Comparison of ENCODE assay signal across 8 cellular contexts in the genomic region with DNA sequence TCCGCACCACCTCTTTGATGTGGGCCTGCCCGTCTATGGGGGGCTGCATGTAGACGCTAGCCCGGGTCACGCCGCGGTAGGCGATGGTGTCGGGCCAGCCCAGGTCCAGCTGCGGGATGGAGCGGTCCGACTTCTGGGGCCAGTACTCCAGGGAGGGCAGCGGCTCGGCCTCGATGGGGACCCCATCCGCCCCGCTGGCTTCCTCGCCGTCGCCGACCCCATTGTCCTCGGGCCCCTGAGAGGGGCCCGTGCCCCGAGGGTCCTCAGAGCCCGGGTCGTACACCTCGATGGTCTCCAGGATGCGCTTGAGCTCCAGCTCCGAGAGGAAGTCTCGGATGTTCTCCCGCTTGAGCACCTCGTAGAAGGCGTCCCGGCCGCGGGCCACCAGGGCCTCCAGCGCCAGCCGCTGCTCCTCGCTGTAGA. TPM values are rescaled to one million over a fixed set of nuclear protein-coding genes. Genes with fewer than 3 reads are reported as not detected.
DNase-seq lines count a peak whose midpoint lies in the region; ATAC-seq and TF ChIP-seq lines count a peak whose summit lies in the region.

No MANE protein-coding gene starts in this region.

- POLR2A ChIA-PET in activated CD4-positive, alpha-beta T cell treated with anti-CD3 and anti-CD28 coated beads, Interleukin-2, amount 10 ng/mL, durations not matched to agents 7 days and 5 days (lab: Charles Lee): no interaction called here

- H3K4me3 ChIP-seq in astrocyte of the cerebellum (ENCODE audit: low read depth, low read length) (peak overlapping the region; percentile 59), liver (ENCODE audit: low read depth in 1 of 3, low read length in 3 of 3) (peak overlapping the region; percentile 53 to 86 (median 71)), thymus (ENCODE audit: low read length) (peak overlapping the region; percentile 82)

- TF ChIP-seq CTCF in astrocyte of the cerebellum (IDR thresholded peaks at IDR 0.05; ENCODE audit: low read depth, low read length, missing control alignments): no peak
- TF ChIP-seq CTCF in liver (IDR thresholded peaks at IDR 0.05; ENCODE audit: low read depth, low read length, missing input control): no peak

- 23% methylated on average over 39 of the region's 39 CpGs for WGBS in liver
- 52% methylated on average over 39 of the region's 39 CpGs for WGBS in thymus

- ATAC-seq in GM21737 (IDR thresholded peaks at IDR 0.05; ENCODE audit: unreplicated experiment) (no peak), GM19397 (IDR thresholded peaks at IDR 0.05; ENCODE audit: unreplicated experiment) (no peak)

- H3K36me3 ChIP-seq in liver (ENCODE audit: control insufficient read depth in 4 of 4, insufficient read depth in 3 of 4, low read depth in 1 of 4, low read length in 3 of 4) (peaks cover 0 to 2% (median 0%) of the 10 kb centered on the region in 4 donors), thymus (ENCODE audit: control insufficient read depth, insufficient read depth) (no peaks in the 10 kb centered on the region)

- peaks cover 7% of the 10 kb centered on the region for H3K27me3 Mint-ChIP-seq in activated CD4-positive, alpha-beta T cell treated with anti-CD3 and anti-CD28 coated beads, Interleukin-2, amount 10 ng/mL, durations not matched to agents 7 days and 5 days

- peak overlapping the region; percentile 34 to 63 for H3K9ac ChIP-seq in liver (ENCODE audit: low read depth in 1 of 2, low read length in 2 of 2)

- in situ Hi-C loops in astrocyte of the cerebellum (cut with HindIII; ENCODE audit: low sequenced_read_pairs): no loop called here

- peaks cover 2% of the 10 kb centered on the region for H3K36me3 Mint-ChIP-seq in activated CD4-positive, alpha-beta T cell treated with anti-CD3 and anti-CD28 coated beads, Interleukin-2, amount 10 ng/mL, durations not matched to agents 7 days and 5 days (ENCODE audit: low read depth)

- peak overlapping the region; percentile 86 for H3K4me3 Mint-ChIP-seq in activated CD4-positive, alpha-beta T cell treated with anti-CD3 and anti-CD28 coated beads, Interleukin-2, amount 10 ng/mL, durations not matched to agents 7 days and 5 days

- no peak for TF ChIP-seq RAD21 in liver (IDR thresholded peaks at IDR 0.05)

- no peak for DNase-seq in activated CD4-positive, alpha-beta T cell treated with anti-CD3 and anti-CD28 coated beads, Interleukin-2, amount 10 ng/mL, durations not matched to agents 7 days and 5 days
- DNase-seq in activated CD4-positive, alpha-beta T cell treated with anti-CD3 and anti-CD28 coated beads for 1 hour: no peak
- DNase-seq in astrocyte of the cerebellum (ENCODE audit: low read depth) (no peak), SW 1271 (lab: John Stamatoyannopoulos, UW) (no peak)

- H3K4me1 ChIP-seq in liver (ENCODE audit: control insufficient read depth in 4 of 4, insufficient read depth in 4 of 4, low read length in 3 of 4): peaks cover 7 to 60% (median 46%) of the 10 kb centered on the region in 4 donors
- H3K4me1 ChIP-seq in thymus (ENCODE audit: control insufficient read depth, insufficient read depth, low read length): peaks cover 19% of the 10 kb centered on the region

- peak overlapping the region; percentile 64 for H3K27ac Mint-ChIP-seq in activated CD4-positive, alpha-beta T cell treated with anti-CD3 and anti-CD28 coated beads, Interleukin-2, amount 10 ng/mL, durations not matched to agents 7 days and 5 days

- H3K27ac ChIP-seq in liver (ENCODE audit: low read depth in 1 of 2, low read length in 2 of 2) (peak overlapping the region; percentile 79 to 93), thymus (ENCODE audit: low read depth) (peak overlapping the region; percentile 40)

- no peaks in the 10 kb centered on the region for H3K9me3 Mint-ChIP-seq in activated CD4-positive, alpha-beta T cell treated with anti-CD3 and anti-CD28 coated beads, Interleukin-2, amount 10 ng/mL, durations not matched to agents 7 days and 5 days

- CTCF ChIA-PET in activated CD4-positive, alpha-beta T cell treated with anti-CD3 and anti-CD28 coated beads, Interleukin-2, amount 10 ng/mL, durations not matched to agents 7 days and 5 days (lab: Charles Lee): interaction anchor here (1.0 to 2.6 kb wide), 3 partner anchors 12 to 18 kb away, joined by 3 to 7 read pairs (median 3); no protein-coding TSS in a partner anchor

- H3K9me3 ChIP-seq in liver (ENCODE audit: control insufficient read depth in 4 of 4, low read length in 3 of 4) (no peaks in the 10 kb centered on the region), thymus (ENCODE audit: control insufficient read depth) (no peaks in the 10 kb centered on the region)

- H3K4me1 Mint-ChIP-seq in activated CD4-positive, alpha-beta T cell treated with anti-CD3 and anti-CD28 coated beads, Interleukin-2, amount 10 ng/mL, durations not matched to agents 7 days and 5 days: peaks cover 34% of the 10 kb centered on the region

- H3K27me3 ChIP-seq in liver (ENCODE audit: control insufficient read depth in 4 of 4, insufficient read depth in 4 of 4, low read length in 3 of 4) (no peaks in the 10 kb centered on the region), thymus (ENCODE audit: control insufficient read depth, insufficient read depth) (no peaks in the 10 kb centered on the region)

TF ChIP-seq in liver, 16 proteins besides CTCF, POLR2A, EP300 and RAD21:
- TF ChIP-seq, protein P1, sequence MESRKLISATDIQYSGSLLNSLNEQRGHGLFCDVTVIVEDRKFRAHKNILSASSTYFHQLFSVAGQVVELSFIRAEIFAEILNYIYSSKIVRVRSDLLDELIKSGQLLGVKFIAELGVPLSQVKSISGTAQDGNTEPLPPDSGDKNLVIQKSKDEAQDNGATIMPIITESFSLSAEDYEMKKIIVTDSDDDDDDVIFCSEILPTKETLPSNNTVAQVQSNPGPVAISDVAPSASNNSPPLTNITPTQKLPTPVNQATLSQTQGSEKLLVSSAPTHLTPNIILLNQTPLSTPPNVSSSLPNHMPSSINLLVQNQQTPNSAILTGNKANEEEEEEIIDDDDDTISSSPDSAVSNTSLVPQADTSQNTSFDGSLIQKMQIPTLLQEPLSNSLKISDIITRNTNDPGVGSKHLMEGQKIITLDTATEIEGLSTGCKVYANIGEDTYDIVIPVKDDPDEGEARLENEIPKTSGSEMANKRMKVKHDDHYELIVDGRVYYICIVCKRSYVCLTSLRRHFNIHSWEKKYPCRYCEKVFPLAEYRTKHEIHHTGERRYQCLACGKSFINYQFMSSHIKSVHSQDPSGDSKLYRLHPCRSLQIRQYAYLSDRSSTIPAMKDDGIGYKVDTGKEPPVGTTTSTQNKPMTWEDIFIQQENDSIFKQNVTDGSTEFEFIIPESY (IDR thresholded peaks at IDR 0.05): no peak
- TF ChIP-seq, protein P2, sequence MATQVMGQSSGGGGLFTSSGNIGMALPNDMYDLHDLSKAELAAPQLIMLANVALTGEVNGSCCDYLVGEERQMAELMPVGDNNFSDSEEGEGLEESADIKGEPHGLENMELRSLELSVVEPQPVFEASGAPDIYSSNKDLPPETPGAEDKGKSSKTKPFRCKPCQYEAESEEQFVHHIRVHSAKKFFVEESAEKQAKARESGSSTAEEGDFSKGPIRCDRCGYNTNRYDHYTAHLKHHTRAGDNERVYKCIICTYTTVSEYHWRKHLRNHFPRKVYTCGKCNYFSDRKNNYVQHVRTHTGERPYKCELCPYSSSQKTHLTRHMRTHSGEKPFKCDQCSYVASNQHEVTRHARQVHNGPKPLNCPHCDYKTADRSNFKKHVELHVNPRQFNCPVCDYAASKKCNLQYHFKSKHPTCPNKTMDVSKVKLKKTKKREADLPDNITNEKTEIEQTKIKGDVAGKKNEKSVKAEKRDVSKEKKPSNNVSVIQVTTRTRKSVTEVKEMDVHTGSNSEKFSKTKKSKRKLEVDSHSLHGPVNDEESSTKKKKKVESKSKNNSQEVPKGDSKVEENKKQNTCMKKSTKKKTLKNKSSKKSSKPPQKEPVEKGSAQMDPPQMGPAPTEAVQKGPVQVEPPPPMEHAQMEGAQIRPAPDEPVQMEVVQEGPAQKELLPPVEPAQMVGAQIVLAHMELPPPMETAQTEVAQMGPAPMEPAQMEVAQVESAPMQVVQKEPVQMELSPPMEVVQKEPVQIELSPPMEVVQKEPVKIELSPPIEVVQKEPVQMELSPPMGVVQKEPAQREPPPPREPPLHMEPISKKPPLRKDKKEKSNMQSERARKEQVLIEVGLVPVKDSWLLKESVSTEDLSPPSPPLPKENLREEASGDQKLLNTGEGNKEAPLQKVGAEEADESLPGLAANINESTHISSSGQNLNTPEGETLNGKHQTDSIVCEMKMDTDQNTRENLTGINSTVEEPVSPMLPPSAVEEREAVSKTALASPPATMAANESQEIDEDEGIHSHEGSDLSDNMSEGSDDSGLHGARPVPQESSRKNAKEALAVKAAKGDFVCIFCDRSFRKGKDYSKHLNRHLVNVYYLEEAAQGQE (IDR thresholded peaks at IDR 0.05): no peak
- no peak for TF ChIP-seq YY1 (IDR thresholded peaks at IDR 0.05)

RNA-seq across cellular contexts. Expression of a gene that starts 1.0 kb away (rescaled TPM):
- 1 to 10 TPM; 7.1 to 9.1 TPM for total RNA-seq in activated CD4-positive, alpha-beta T cell treated with anti-CD3 and anti-CD28 coated beads, Interleukin-2, amount 10 ng/mL, durations not matched to agents 7 days and 5 days
- 10 to 100 TPM in 1 of 2 donors, 1 to 10 TPM in 1; 5.2 to 25.0 TPM for total RNA-seq in liver
- polyA plus RNA-seq in liver: 10 to 100 TPM in 1 of 2 donors, 1 to 10 TPM in 1; 5.3 to 17.6 TPM
- 7.7 TPM for polyA plus RNA-seq in thymus

RNA-seq across cellular contexts. Expression of a gene that starts 43.2 kb away (rescaled TPM):
- total RNA-seq in activated CD4-positive, alpha-beta T cell treated with anti-CD3 and anti-CD28 coated beads, Interleukin-2, amount 10 ng/mL, durations not matched to agents 7 days and 5 days: 10 to 100 TPM; 35.4 to 39.2 TPM
- total RNA-seq in liver: 1 to 10 TPM; 4.4 to 6.5 TPM
- polyA plus RNA-seq in liver: 1 to 10 TPM; 1.2 to 6.0 TPM
- polyA plus RNA-seq in thymus: 22.5 TPM

RNA-seq across cellular contexts. Expression of a gene that starts 51.6 kb away (rescaled TPM):
- not detected for total RNA-seq in activated CD4-positive, alpha-beta T cell treated with anti-CD3 and anti-CD28 coated beads, Interleukin-2, amount 10 ng/mL, durations not matched to agents 7 days and 5 days
- total RNA-seq in liver: under 1 TPM; 0.17 to 0.23 TPM
- under 1 TPM; 0.05 to 0.13 TPM for polyA plus RNA-seq in liver
- 0.52 TPM for polyA plus RNA-seq in thymus

Comparison
In these comparisons a context has a peak if more than half of its experiments do, and no peak if none do; other contexts are left out.
1. RNA of a gene that starts 43.2 kb away (total RNA-seq): 35.4 to 39.2 TPM in activated CD4-positive, alpha-beta T cell treated with anti-CD3 and anti-CD28 coated beads, Interleukin-2, amount 10 ng/mL, durations not matched to agents 7 days and 5 days; 4.4 to 6.5 TPM in liver; every median in the first group is over 4 times any median in the second.
2. Peak in every context shown above with its lines, with median percentiles within 50 percentile points of each other: H3K4me3 ChIP-seq.